1 cellular context compared by ENCODE assay signal in the genomic region with DNA sequence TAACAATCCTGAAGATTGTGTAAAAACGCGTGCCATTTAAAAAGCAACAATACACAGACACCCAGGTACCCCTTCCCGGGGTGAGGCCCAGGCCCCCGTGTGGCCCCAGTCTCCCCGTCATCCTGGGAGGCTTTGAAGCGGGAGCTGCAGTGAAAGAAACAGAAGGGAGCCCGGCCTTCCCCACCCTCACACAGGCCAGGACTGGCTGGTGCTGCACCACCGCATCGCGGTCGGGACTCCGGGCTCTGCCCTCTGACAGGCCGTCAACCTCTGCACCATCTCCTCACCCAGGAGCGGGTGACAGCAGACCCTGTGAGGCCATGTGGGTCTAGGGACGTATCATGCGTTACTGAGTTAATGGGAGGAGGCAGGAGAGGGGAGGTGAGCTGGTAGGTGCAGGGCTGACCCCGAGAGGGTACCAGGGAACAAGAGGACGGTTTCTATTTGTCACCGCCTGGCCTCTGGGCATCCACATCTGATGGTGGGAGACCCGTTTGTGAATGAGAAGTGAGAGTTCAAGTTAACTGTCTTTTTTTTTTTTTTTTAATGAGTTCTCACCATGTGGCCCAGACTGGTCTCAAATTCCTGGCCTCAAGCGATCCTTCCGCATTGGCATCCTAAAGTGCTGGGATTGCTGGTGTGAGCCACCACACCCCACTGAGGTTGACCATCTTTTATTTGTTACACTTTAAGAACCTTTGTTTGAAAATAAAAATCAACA.
TF ChIP-seq lines count a peak whose summit lies in the region.

No MANE protein-coding gene starts in this region.

TF ChIP-seq in K562, 482 proteins besides CTCF, POLR2A, EP300 and RAD21:
- no peak for TF ChIP-seq THRB (CRISPR knock-in tag; conservative IDR thresholded peaks at IDR 0.05)
- 0 out of 2 replicates have a peak, but pooled peaks have one; percentile 32 for TF ChIP-seq POLR2G (IDR thresholded peaks at IDR 0.05; ENCODE audit: low read depth, low read length)
- TF ChIP-seq KDM1A (IDR thresholded peaks at IDR 0.05) = no peak
- no peak for TF ChIP-seq CHCHD3 (CRISPR knock-in tag; IDR thresholded peaks at IDR 0.05)
- no peak for TF ChIP-seq EHMT2 (IDR thresholded peaks at IDR 0.05)
- no peak for TF ChIP-seq LEF1 (IDR thresholded peaks at IDR 0.05)
- TF ChIP-seq BRD9 (IDR thresholded peaks at IDR 0.05; ENCODE audit: low read depth, partially characterized antibody) = no peak
- no peak for TF ChIP-seq RNF219 (CRISPR knock-in tag; IDR thresholded peaks at IDR 0.05)
- no peak for TF ChIP-seq ZKSCAN1 (IDR thresholded peaks at IDR 0.05; ENCODE audit: low read depth, low read length)
